Comparison of ENCODE assay signal across 8 cellular contexts in genomic region chr21:34374940-34375618, GRCh38. TPM values are rescaled to one million over a fixed set of nuclear protein-coding genes. Genes with fewer than 3 reads are reported as not detected.
DNase-seq lines count a peak whose midpoint lies in the region; ATAC-seq, FAIRE-seq and TF ChIP-seq lines count a peak whose summit lies in the region.
"Not testable (repeated sequence)": the region's sequence is repeated elsewhere in the genome, so short reads cannot be mapped to it uniquely, and the experiment has no call there.

Gene SMIM11, plus strand, starts transcription at chr21:34375507. Its CDS starts 3,998 bp downstream, at chr21:34379505.

- not testable (repeated sequence) for H3K9me3 ChIP-seq in breast epithelium; HepG2 (ENCODE audit: low read length)

- H3K4me1 Mint-ChIP-seq in stimulated activated naive B cell treated with anti-CD40 and anti-IgM and Interleukin-4, amounts not matched to agents 10 μg/mL and 1 μg/mL and 100 μg/mL, for 72 hours, result not testable (repeated sequence)

- FAIRE-seq in HepG2 (lab: Jason Lieb, UNC), result peak; percentile 26

- not testable (repeated sequence) for H3K4me3 ChIP-seq in breast epithelium; HepG2 (replicated peaks in 1 of 3; ENCODE audit: insufficient read depth in 1 of 3, low read depth in 2 of 3, low read length in 3 of 3)

- H3K27ac Mint-ChIP-seq in stimulated activated naive B cell treated with anti-CD40 and anti-IgM and Interleukin-4, amounts not matched to agents 10 μg/mL and 1 μg/mL and 100 μg/mL, for 72 hours, result not testable (repeated sequence)

- not testable (repeated sequence) for H3K27me3 ChIP-seq in breast epithelium; HepG2 (ENCODE audit: control insufficient read depth in 1 of 2, insufficient read depth in 2 of 2, low read length in 2 of 2)

- H4K20me1 ChIP-seq in HepG2 (ENCODE audit: insufficient read depth, low read length), result not testable (repeated sequence)

- no CpG with 5 or more reads among the region's 49 CpGs for WGBS in HepG2 (ENCODE audit: low lambda C conversion rate)

- not testable (repeated sequence) for H2AFZ ChIP-seq in HepG2 (ENCODE audit: low read length)

- H3K27ac ChIP-seq in breast epithelium; HepG2 (ENCODE audit: extremely low read length, insufficient read depth, low read length): not testable (repeated sequence)

- H3K4me2 ChIP-seq in HepG2 (ENCODE audit: low read depth, low read length), result not testable (repeated sequence)

- H3K4me1 ChIP-seq in breast epithelium, result not testable (repeated sequence)
- peaks cover 25% of the 10 kb centered on the region for H3K4me1 ChIP-seq in HepG2 (ENCODE audit: insufficient read depth, low read length)

- not testable (repeated sequence) for H3K36me3 Mint-ChIP-seq in stimulated activated naive B cell treated with anti-CD40 and anti-IgM and Interleukin-4, amounts not matched to agents 10 μg/mL and 1 μg/mL and 100 μg/mL, for 72 hours

- TSS peak; percentile 96 for BruUV-seq in HepG2 (replicated peaks; lab: Mats Ljungman, UMichigan)

- POLR2A ChIA-PET in HepG2 (lab: Yijun Ruan, JAX), result not testable (repeated sequence)

- intact Hi-C loops in breast epithelium (cut with DNase I; ENCODE audit: low total_unique reads); HepG2 (cut with micrococcal nuclease; ENCODE audit: unreplicated experiment): not testable (repeated sequence)

- in situ Hi-C loops in HepG2 (cut with HindIII; ENCODE audit: extremely low pct_ligation_motif_present, low pct_unique_long_range_greater_than_20kb), result not testable (repeated sequence)

- not testable (repeated sequence) for H3K79me2 ChIP-seq in HepG2 (ENCODE audit: insufficient read depth, low read length)

- CTCF ChIA-PET in HepG2 (lab: Yijun Ruan, JAX; ENCODE audit: low intra/inter-chr PET ratio, low total read pairs), result not testable (repeated sequence)

- ATAC-seq in GM18498 (IDR thresholded peaks at IDR 0.05; ENCODE audit: unreplicated experiment), result peak; percentile 97
- peak; percentile 93 for ATAC-seq in GM19455 (IDR thresholded peaks at IDR 0.05; ENCODE audit: unreplicated experiment)
- peak; percentile 93 for ATAC-seq in HG02642 (IDR thresholded peaks at IDR 0.05; ENCODE audit: poor library complexity, unreplicated experiment)
- peak; percentile 91 for ATAC-seq in HG03196 (IDR thresholded peaks at IDR 0.05; ENCODE audit: unreplicated experiment)
- ATAC-seq in SK-N-SH treated with all-trans-retinoic acid at 6 μM for 48 hours, result peak; percentile 100
- ATAC-seq in HepG2, result peak; percentile 93
- ATAC-seq in stimulated activated naive B cell treated with anti-CD40 and anti-IgM and Interleukin-4, amounts not matched to agents 10 μg/mL and 1 μg/mL and 100 μg/mL, for 72 hours (replicated peaks), result peak; percentile 97 to 98

- H3K9me3 Mint-ChIP-seq in stimulated activated naive B cell treated with anti-CD40 and anti-IgM and Interleukin-4, amounts not matched to agents 10 μg/mL and 1 μg/mL and 100 μg/mL, for 72 hours, result not testable (repeated sequence)

- not testable (repeated sequence) for TF ChIP-seq EP300 in HepG2 (IDR thresholded peaks at IDR 0.05; ENCODE audit: low read depth in 2 of 2, low read length in 2 of 2); HepG2 (CRISPR knock-in tag; IDR thresholded peaks at IDR 0.05; ENCODE audit: borderline replicate concordance)

- not testable (repeated sequence) for H3K36me3 ChIP-seq in breast epithelium; HepG2 (replicated peaks in 1 of 2; ENCODE audit: control insufficient read depth in 1 of 2, insufficient read depth in 2 of 2, low read length in 2 of 2)

- DNase-seq in breast epithelium (ENCODE audit: low spot score in 2 of 2); HepG2 (ENCODE audit: low spot score); stimulated activated naive B cell treated with anti-CD40 and anti-IgM and Interleukin-4, amounts not matched to agents 10 μg/mL and 1 μg/mL and 100 μg/mL, for 72 hours: not testable (repeated sequence)

- H3K27me3 Mint-ChIP-seq in stimulated activated naive B cell treated with anti-CD40 and anti-IgM and Interleukin-4, amounts not matched to agents 10 μg/mL and 1 μg/mL and 100 μg/mL, for 72 hours, result not testable (repeated sequence)

- TF ChIP-seq CTCF in breast epithelium (IDR thresholded peaks at IDR 0.05); HepG2 (CRISPR knock-in tag; IDR thresholded peaks at IDR 0.05): not testable (repeated sequence)

- H3K9ac ChIP-seq in HepG2 (ENCODE audit: insufficient read depth, low read depth, low read length), result not testable (repeated sequence)

- TF ChIP-seq POLR2A in breast epithelium (IDR thresholded peaks at IDR 0.05); HepG2 (IDR thresholded peaks at IDR 0.05; ENCODE audit: insufficient read depth in 1 of 2, low read depth in 2 of 2, low read length in 2 of 2): not testable (repeated sequence)

- not testable (repeated sequence) for TF ChIP-seq RAD21 in HepG2 (CRISPR knock-in tag; IDR thresholded peaks at IDR 0.05)

- not testable (repeated sequence) for H3K4me3 Mint-ChIP-seq in stimulated activated naive B cell treated with anti-CD40 and anti-IgM and Interleukin-4, amounts not matched to agents 10 μg/mL and 1 μg/mL and 100 μg/mL, for 72 hours

RNA-seq across cellular contexts. Expression of gene SMIM11, which starts in this region (rescaled TPM):
- total RNA-seq in breast epithelium (10 to 100 TPM in 2 of 3 donors, 1 to 10 TPM in 1; 8.2 to 22.5 (median 16.4) TPM), HepG2 (2016; rRNA removed; fragmentation: Illumina TruSeq; extraction: Trizol) (6.4 and 33.6 TPM in 2 replicates)
- total RNA-seq in HepG2 (2016; cell fraction: cytosol; rRNA removed; fragmentation: Illumina TruSeq; extraction: Trizol; ENCODE audit: low read depth), result 3.6 and 4.4 TPM in 2 replicates
- 3.9 and 6.3 TPM in 2 replicates for total RNA-seq in HepG2 (2016; cell fraction: insoluble cytoplasmic fraction; rRNA removed; fragmentation: Illumina TruSeq; extraction: Trizol)
- total RNA-seq in HepG2 (2016; cell fraction: membrane; rRNA removed; fragmentation: Illumina TruSeq; extraction: Trizol), result 3.8 and 22.1 TPM in 2 replicates
- 2.7 and 5.4 TPM in 2 replicates for total RNA-seq in HepG2 (2016; cell fraction: nucleus; rRNA removed; fragmentation: Illumina TruSeq; extraction: Trizol)
- polyA plus RNA-seq in HepG2 (2011; rRNA removed), result 6.8 and 18.9 TPM in 2 replicates
- polyA plus RNA-seq in HepG2 (2011; cell fraction: cytosol; rRNA removed), result 3.8 and 5.2 TPM in 2 replicates
- 2.1 and 6.5 TPM in 2 replicates for polyA plus RNA-seq in HepG2 (2011; cell fraction: nucleus; rRNA removed)
- polyA plus RNA-seq in HepG2 (2012), result 0.95 and 1.3 TPM in 2 replicates
- polyA plus RNA-seq in HepG2 (2016; cell fraction: cytosol; fragmentation: Illumina TruSeq; extraction: Trizol; ENCODE audit: low read depth), result 20.7 and 38.8 TPM in 2 replicates
- polyA plus RNA-seq in HepG2 (2016; cell fraction: insoluble cytoplasmic fraction; fragmentation: Illumina TruSeq; extraction: Trizol; ENCODE audit: low read depth), result 5.8 and 18.1 TPM in 2 replicates
- polyA plus RNA-seq in HepG2 (2016; cell fraction: membrane; fragmentation: Illumina TruSeq; extraction: Trizol; ENCODE audit: low read depth), result 9.3 and 18.0 TPM in 2 replicates
- polyA plus RNA-seq in HepG2 (2016; cell fraction: nucleus; fragmentation: Illumina TruSeq; extraction: Trizol; ENCODE audit: insufficient read depth, low read depth), result 4.7 and 7.1 TPM in 2 replicates
- 3.0 and 12.3 TPM in 2 replicates for polyA minus RNA-seq in HepG2 (2011; rRNA and poly(A)+ RNA removed; ENCODE audit: low replicate concordance)
- 1.3 and 3.8 TPM in 2 replicates for polyA minus RNA-seq in HepG2 (2011; cell fraction: cytosol; rRNA and poly(A)+ RNA removed)
- 3.0 and 6.0 TPM in 2 replicates for polyA minus RNA-seq in HepG2 (2011; cell fraction: nucleus; rRNA and poly(A)+ RNA removed)
